In genomic region chr2:52395912-52396311, GRCh38 we compare ENCODE assay signal across 27 cellular contexts.
DNase-seq lines count a peak whose midpoint lies in the region; ATAC-seq and TF ChIP-seq lines count a peak whose summit lies in the region.
"Had no signal": no experiment of that assay in that cellular context is flagged by ENCODE, and none has a peak within 500 bp of the region (broad histone marks: within the 10 kb centered on the region; RNA-seq: fewer than 3 reads in every experiment).

No MANE protein-coding gene starts in this region.

- H3K4me2 ChIP-seq in GM23248 (ENCODE audit: unreplicated experiment), result no peak overlapping the region

- H3K36me3 ChIP-seq in A673 (ENCODE audit: insufficient read depth, low read length, poor library complexity, severe bottlenecking), result no peaks in the 10 kb centered on the region
- no peaks in the 10 kb centered on the region for H3K36me3 ChIP-seq in GM23248 (ENCODE audit: low read depth)
- H3K36me3 ChIP-seq: pancreas, Peyer's patch had no signal

- TF ChIP-seq CTCF in A673 (conservative IDR thresholded peaks at IDR 0.05; ENCODE audit: low read depth, low read length), result no peak

- H3K9me2 ChIP-seq in GM23248 (ENCODE audit: insufficient read depth), result no peaks in the 10 kb centered on the region

- POLR2A ChIA-PET in A673 (lab: Charles Lee; ENCODE audit: low non-redundant PET), result no interaction called here

- H4K20me1 ChIP-seq in GM23248 (ENCODE audit: insufficient read depth), result no peaks in the 10 kb centered on the region

- H2AFZ ChIP-seq in GM23248, result no peak overlapping the region

- ATAC-seq in GM21825 (IDR thresholded peaks at IDR 0.05; ENCODE audit: unreplicated experiment) (no peak), GM19035 (IDR thresholded peaks at IDR 0.05; ENCODE audit: unreplicated experiment) (no peak)
- ATAC-seq: activated CD4-positive, CD25-positive, alpha-beta regulatory T cell treated with anti-CD3 and anti-CD28 coated beads, Interleukin-2, amount 50 U/mL, for 24 hours; foreskin keratinocyte; GM12878; pancreas; stimulated activated effector memory CD8-positive, alpha-beta T cell treated with anti-CD3 and anti-CD28 coated beads, Interleukin-12 subunit alpha, Interleukin-12 subunit beta, amount 100 ng/mL, for 72 hours had no signal

- intact Hi-C loops in A673 (cut with micrococcal nuclease; ENCODE audit: unreplicated experiment), result no loop called here

- H3K79me2 ChIP-seq in GM23248 (ENCODE audit: insufficient read depth), result no peaks in the 10 kb centered on the region

- no peaks in the 10 kb centered on the region for H3F3A ChIP-seq in GM23248 (ENCODE audit: insufficient read depth)

- no peak overlapping the region for H3K27ac ChIP-seq in A673 (ENCODE audit: low read depth, low read length, poor library complexity, severe bottlenecking)
- no peak overlapping the region for H3K27ac ChIP-seq in GM23248
- H3K27ac ChIP-seq: foreskin keratinocyte, pancreas, Peyer's patch had no signal

- H3K9me3 ChIP-seq in A673 (ENCODE audit: low read depth, low read length, poor library complexity, severe bottlenecking), result no peaks in the 10 kb centered on the region
- H3K9me3 ChIP-seq in GM23248 (ENCODE audit: low read depth), result no peaks in the 10 kb centered on the region
- H3K9me3 ChIP-seq: pancreas, Peyer's patch had no signal

- BruUV-seq in A673 (replicated peaks; lab: Mats Ljungman, UMichigan), result no TSS peak

- H3K9ac ChIP-seq in GM23248, result no peak overlapping the region

- CTCF ChIA-PET in A673 (lab: Charles Lee), result no interaction called here

- H3K4me1 ChIP-seq in A673 (ENCODE audit: insufficient read depth, low read length, poor library complexity, severe bottlenecking) (no peaks in the 10 kb centered on the region), GM23248 (ENCODE audit: insufficient read depth) (no peaks in the 10 kb centered on the region)
- H3K4me1 ChIP-seq: foreskin keratinocyte, pancreas, Peyer's patch had no signal

- in situ Hi-C loops in GM23248 (cut with MboI), result no loop called here

- H3K4me3 ChIP-seq in A673 (ENCODE audit: low read depth, low read length, poor library complexity, severe bottlenecking), result no peak overlapping the region
- no peak overlapping the region for H3K4me3 ChIP-seq in GM23248
- H3K4me3 ChIP-seq: GM12878, lung, pancreas, Peyer's patch had no signal

- peak; percentile 23 for DNase-seq in A673 (ENCODE audit: low spot score)
- DNase-seq in GM23248, result peak; percentile 0
- DNase-seq in astrocyte of the hippocampus (ENCODE audit: low read depth, low spot score), result peak; percentile 12
- peak; percentile 18 for DNase-seq in fibroblast of the conjunctiva (ENCODE audit: low read depth)
- DNase-seq in NCI-H2081 treated with DMSO at 0.1 percent for 48 hours (lab: John Stamatoyannopoulos, UW), result no peak
- DNase-seq in activated CD4-positive, alpha-beta T cell treated with anti-CD3 and anti-CD28 coated beads for 1 hour, result no peak
- DNase-seq: activated CD4-positive, alpha-beta memory T cell treated with anti-CD3 and anti-CD28 coated beads for 36 hours; activated CD8-positive, alpha-beta memory T cell treated with anti-CD3 and anti-CD28 coated beads, Interleukin-2, amount 50 U/mL, for 48 hours; activated naive CD4-positive, alpha-beta T cell treated with anti-CD3 and anti-CD28 coated beads, Interleukin-2, amount 10 ng/mL, durations not matched to agents 7 days and 5 days; amygdala; Calu3; foreskin keratinocyte; KG1; NCI-H146; NCI-H2171; NCI-H524; nephron progenitor cell; pancreas; Peyer's patch; retina; stimulated activated CD4-positive, alpha-beta T cell treated with anti-CD3 and anti-CD28 coated beads, Interleukin-4, amount 100 ng/mL, for 1 hour had no signal

- WGBS in GM23248 (ENCODE audit: low coverage in 1 of 2, low lambda C conversion rate in 2 of 2, missing lambda C conversion rate in 2 of 2), 2 experiments, result 4 to 13% methylated on average over 1 of the region's 1 CpG

- H3K27me3 ChIP-seq in A673 (replicated peaks; ENCODE audit: insufficient read depth, low read depth, low read length, poor library complexity) (no peaks in the 10 kb centered on the region), GM23248 (replicated peaks; ENCODE audit: insufficient read depth) (no peaks in the 10 kb centered on the region)
- H3K27me3 ChIP-seq: foreskin keratinocyte, pancreas, Peyer's patch had no signal

Comparison
In these comparisons a context has a peak if more than half of its experiments do, and no peak if none do; other contexts are left out.
1. DNase-seq: peak in A673 (single experiment), GM23248 (single experiment), astrocyte of the hippocampus (single experiment) and fibroblast of the conjunctiva (single experiment); none in NCI-H2081 treated with DMSO at 0.1 percent for 48 hours (single experiment) and activated CD4-positive, alpha-beta T cell treated with anti-CD3 and anti-CD28 coated beads for 1 hour (single experiment).